ENCODE assay signal across 11 cellular contexts in genomic region chr11:113447621-113448310, GRCh38. TPM values are rescaled to one million over a fixed set of nuclear protein-coding genes. Genes with fewer than 3 reads are reported as not detected.
DNase-seq lines count a peak whose midpoint lies in the region; ATAC-seq and TF ChIP-seq lines count a peak whose summit lies in the region.
"Had no signal": no experiment of that assay in that cellular context is flagged by ENCODE, and none has a peak within 500 bp of the region (broad histone marks: within the 10 kb centered on the region; RNA-seq: fewer than 3 reads in every experiment).

No MANE protein-coding gene starts in this region.

- no peak for TF ChIP-seq CTCF in dorsolateral prefrontal cortex (IDR thresholded peaks at IDR 0.05 in 54 of 56, conservative IDR thresholded peaks at IDR 0.05 in 2 of 56; ENCODE audit: low read depth in 1 of 56, partially characterized antibody in 56 of 56)

- ATAC-seq in Right ventricle myocardium inferior (peak; percentile 34), HG03039 (IDR thresholded peaks at IDR 0.05; ENCODE audit: unreplicated experiment) (no peak), GM21723 (IDR thresholded peaks at IDR 0.05; ENCODE audit: unreplicated experiment) (no peak)

- H3K27me3 ChIP-seq in dorsolateral prefrontal cortex = peaks cover 0 to 13% (median 0%) of the 10 kb centered on the region in 45 donors

- no peaks in the 10 kb centered on the region for H3K36me3 Mint-ChIP-seq in T-helper 2 cell treated with Interferon-gamma antibody and Interleukin-4, amounts not matched to agents 5 μg/mL and 100 μg/mL, for 36 hours (ENCODE audit: low read depth)
- H3K36me3 Mint-ChIP-seq: activated naive CD8-positive, alpha-beta T cell had no signal

- H3K27me3 Mint-ChIP-seq in T-helper 2 cell treated with Interferon-gamma antibody and Interleukin-4, amounts not matched to agents 5 μg/mL and 100 μg/mL, for 36 hours (ENCODE audit: low read depth) = peaks cover 9% of the 10 kb centered on the region

- H3K4me1 Mint-ChIP-seq in T-helper 2 cell treated with Interferon-gamma antibody and Interleukin-4, amounts not matched to agents 5 μg/mL and 100 μg/mL, for 36 hours (ENCODE audit: low read depth) = peaks cover 17% of the 10 kb centered on the region

- in situ Hi-C loops in KBM-7 (cut with MboI; ENCODE audit: low pct_unique_long_range_greater_than_20kb, low sequenced_read_pairs) = no loop called here

- no peak overlapping the region for H3K4me3 ChIP-seq in dorsolateral prefrontal cortex

- peak overlapping the region; percentile 55 for H3K27ac Mint-ChIP-seq in T-helper 2 cell treated with Interferon-gamma antibody and Interleukin-4, amounts not matched to agents 5 μg/mL and 100 μg/mL, for 36 hours
- H3K27ac Mint-ChIP-seq: activated naive CD8-positive, alpha-beta T cell; endodermal cell had no signal

- no peaks in the 10 kb centered on the region for H3K9me3 Mint-ChIP-seq in T-helper 2 cell treated with Interferon-gamma antibody and Interleukin-4, amounts not matched to agents 5 μg/mL and 100 μg/mL, for 36 hours
- H3K9me3 Mint-ChIP-seq: endodermal cell had no signal

- DNase-seq in Right ventricle myocardium inferior (ENCODE audit: missing footprints) = no peak
- no peak for DNase-seq in cardiac septum (ENCODE audit: low spot score)
- peak; percentile 52 for DNase-seq in T-helper 2 cell treated with Interferon-gamma antibody and Interleukin-4, amounts not matched to agents 5 μg/mL and 100 μg/mL, for 36 hours (ENCODE audit: low spot score)
- DNase-seq in fibroblast of peridontal ligament (ENCODE audit: extremely low read depth) = peak; percentile 24
- no peak for DNase-seq in KBM-7
- no peak for DNase-seq in dorsolateral prefrontal cortex
- DNase-seq: endodermal cell; stimulated activated CD4-positive, alpha-beta T cell treated with anti-CD3 and anti-CD28 coated beads, Interleukin-4, amount 100 ng/mL, for 1 hour had no signal

- H3K27ac ChIP-seq in dorsolateral prefrontal cortex = no peak overlapping the region

- peak overlapping the region; percentile 4 for H3K4me3 Mint-ChIP-seq in T-helper 2 cell treated with Interferon-gamma antibody and Interleukin-4, amounts not matched to agents 5 μg/mL and 100 μg/mL, for 36 hours
- H3K4me3 Mint-ChIP-seq: activated naive CD8-positive, alpha-beta T cell; endodermal cell had no signal

- intact Hi-C loops in Right ventricle myocardium inferior (cut with DNase I) (no loop called here), cardiac septum (cut with DNase I) (no loop called here), dorsolateral prefrontal cortex (cut with DNase I) (no loop called here)

RNA-seq across cellular contexts. Expression of gene DRD2, which starts 27.4 kb away (rescaled TPM):
- not detected for total RNA-seq in Right ventricle myocardium inferior
- total RNA-seq in cardiac septum = not detected
- total RNA-seq in dorsolateral prefrontal cortex = 1 to 10 TPM in 103 of 120 experiments, under 1 TPM in 17; 0.25 to 5.9 (median 1.6) TPM

Comparison
In these comparisons a context has a peak if more than half of its experiments do, and no peak if none do; other contexts are left out.
1. DNase-seq: peak in T-helper 2 cell treated with Interferon-gamma antibody and Interleukin-4, amounts not matched to agents 5 μg/mL and 100 μg/mL, for 36 hours (single experiment) and fibroblast of peridontal ligament (single experiment); none in Right ventricle myocardium inferior (single experiment), cardiac septum (single experiment), KBM-7 (single experiment) and dorsolateral prefrontal cortex (0 of 10).